ENCODE assay signal across 1 cellular context in the genomic region with DNA sequence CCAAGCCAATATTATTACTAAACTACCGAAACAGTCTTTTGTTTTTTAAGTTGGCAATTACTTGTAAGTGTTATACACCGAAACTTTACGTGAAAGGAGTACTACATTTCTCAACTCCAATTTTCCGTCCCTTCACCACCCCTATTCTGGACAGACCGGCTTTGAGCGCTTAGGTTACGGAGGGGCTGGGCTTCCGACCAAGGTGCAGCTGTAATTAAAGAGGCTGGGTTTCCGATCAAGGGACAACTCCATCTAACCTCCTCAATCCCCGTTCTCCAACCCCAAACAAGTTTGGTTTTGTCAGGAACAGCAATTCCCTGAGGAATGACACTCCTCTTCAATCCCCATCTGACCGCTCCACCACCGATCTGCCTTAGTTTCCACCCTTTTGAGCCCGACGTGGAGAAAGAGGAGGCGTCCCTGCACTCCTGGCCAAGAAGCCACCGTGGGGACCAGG.
TF ChIP-seq lines count a peak whose summit lies in the region.

No MANE protein-coding gene starts in this region.

TF ChIP-seq in HepG2, 621 proteins besides CTCF, POLR2A, EP300 and RAD21 (continues in another document):
- TF ChIP-seq ZBTB46 (CRISPR knock-in tag; IDR thresholded peaks at IDR 0.05; ENCODE audit: borderline replicate concordance) (0 out of 2 replicates have a peak, but pooled peaks have one; percentile 29), ATF2 (CRISPR knock-in tag; IDR thresholded peaks at IDR 0.05) (no peak), SP2 (CRISPR knock-in tag; IDR thresholded peaks at IDR 0.05) (no peak), ZNF251 (CRISPR knock-in tag; IDR thresholded peaks at IDR 0.05) (0 out of 2 replicates have a peak, but pooled peaks have one; percentile 42), KMT2B (CRISPR knock-in tag; IDR thresholded peaks at IDR 0.05) (no peak), NR2C2 (CRISPR knock-in tag; IDR thresholded peaks at IDR 0.05; ENCODE audit: borderline replicate concordance) (no peak), HES4 (CRISPR knock-in tag; IDR thresholded peaks at IDR 0.05; ENCODE audit: borderline replicate concordance) (no peak), ZNF432 (CRISPR knock-in tag; IDR thresholded peaks at IDR 0.05; ENCODE audit: borderline replicate concordance) (no peak), POLR2G (IDR thresholded peaks at IDR 0.05; ENCODE audit: low read depth, low read length) (no peak), ZNF224 (CRISPR knock-in tag; IDR thresholded peaks at IDR 0.05) (no peak), SP5 (CRISPR knock-in tag; IDR thresholded peaks at IDR 0.05; ENCODE audit: borderline replicate concordance, low read depth) (no peak), RXRB (CRISPR knock-in tag; IDR thresholded peaks at IDR 0.05; ENCODE audit: borderline replicate concordance) (no peak), ZFP36L2 (CRISPR knock-in tag; IDR thresholded peaks at IDR 0.05) (no peak), THYN1 (CRISPR knock-in tag; IDR thresholded peaks at IDR 0.05; ENCODE audit: borderline replicate concordance, low read depth) (no peak), ELF1 (CRISPR knock-in tag; IDR thresholded peaks at IDR 0.05) (no peak), POLR2AphosphoS2 (IDR thresholded peaks at IDR 0.05; ENCODE audit: low read depth, low read length) (no peak), YY1 (IDR thresholded peaks at IDR 0.05; ENCODE audit: insufficient read depth, insufficient replicate concordance, low read depth, low read length) (no peak), TBX3 (IDR thresholded peaks at IDR 0.05; ENCODE audit: borderline replicate concordance) (no peak), ZNF441 (CRISPR knock-in tag; IDR thresholded peaks at IDR 0.05; ENCODE audit: borderline replicate concordance) (no peak), ZNF407 (CRISPR knock-in tag; IDR thresholded peaks at IDR 0.05; ENCODE audit: not compliant biosample characterization) (no peak), MEF2D (CRISPR knock-in tag; IDR thresholded peaks at IDR 0.05) (0 out of 2 replicates have a peak, but pooled peaks have one; percentile 33), ZNF430 (CRISPR knock-in tag; IDR thresholded peaks at IDR 0.05) (no peak), SYNCRIP (IDR thresholded peaks at IDR 0.05; ENCODE audit: insufficient read depth, low read depth, low read length) (no peak), ZMYM2 (CRISPR knock-in tag; IDR thresholded peaks at IDR 0.05) (no peak), LCORL (IDR thresholded peaks at IDR 0.05) (no peak), LCORL (CRISPR knock-in tag; IDR thresholded peaks at IDR 0.05) (peak; percentile 1; the same call in 1 of the 2 replicates), ZNF382 (CRISPR knock-in tag; IDR thresholded peaks at IDR 0.05; ENCODE audit: borderline replicate concordance) (no peak), SIX1 (CRISPR knock-in tag; IDR thresholded peaks at IDR 0.05; ENCODE audit: borderline replicate concordance) (0 out of 2 replicates have a peak, but pooled peaks have one; percentile 18), RFXAP (CRISPR knock-in tag; IDR thresholded peaks at IDR 0.05; ENCODE audit: borderline replicate concordance) (no peak), PAWR (CRISPR knock-in tag; IDR thresholded peaks at IDR 0.05; ENCODE audit: borderline replicate concordance) (no peak), KDM5A (IDR thresholded peaks at IDR 0.05; ENCODE audit: borderline replicate concordance, low read length) (no peak), ZNF703 (CRISPR knock-in tag; IDR thresholded peaks at IDR 0.05; ENCODE audit: borderline replicate concordance) (no peak), ZNF777 (CRISPR knock-in tag; IDR thresholded peaks at IDR 0.05) (no peak), ZNF747 (CRISPR knock-in tag; IDR thresholded peaks at IDR 0.05; ENCODE audit: borderline replicate concordance) (no peak), ZFP36L1 (CRISPR knock-in tag; IDR thresholded peaks at IDR 0.05) (no peak), ZBTB42 (CRISPR knock-in tag; IDR thresholded peaks at IDR 0.05) (no peak), IRX3 (CRISPR knock-in tag; IDR thresholded peaks at IDR 0.05; ENCODE audit: borderline replicate concordance, low read depth) (no peak), ZNF724P (CRISPR knock-in tag; IDR thresholded peaks at IDR 0.05; ENCODE audit: borderline replicate concordance) (no peak), MEIS2 (CRISPR knock-in tag; IDR thresholded peaks at IDR 0.05) (no peak), GABPB1 (CRISPR knock-in tag; IDR thresholded peaks at IDR 0.05) (no peak)
- TF ChIP-seq, protein P1, sequence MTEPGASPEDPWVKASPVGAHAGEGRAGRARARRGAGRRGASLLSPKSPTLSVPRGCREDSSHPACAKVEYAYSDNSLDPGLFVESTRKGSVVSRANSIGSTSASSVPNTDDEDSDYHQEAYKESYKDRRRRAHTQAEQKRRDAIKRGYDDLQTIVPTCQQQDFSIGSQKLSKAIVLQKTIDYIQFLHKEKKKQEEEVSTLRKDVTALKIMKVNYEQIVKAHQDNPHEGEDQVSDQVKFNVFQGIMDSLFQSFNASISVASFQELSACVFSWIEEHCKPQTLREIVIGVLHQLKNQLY (CRISPR knock-in tag; IDR thresholded peaks at IDR 0.05): no peak
- TF ChIP-seq, protein P2, sequence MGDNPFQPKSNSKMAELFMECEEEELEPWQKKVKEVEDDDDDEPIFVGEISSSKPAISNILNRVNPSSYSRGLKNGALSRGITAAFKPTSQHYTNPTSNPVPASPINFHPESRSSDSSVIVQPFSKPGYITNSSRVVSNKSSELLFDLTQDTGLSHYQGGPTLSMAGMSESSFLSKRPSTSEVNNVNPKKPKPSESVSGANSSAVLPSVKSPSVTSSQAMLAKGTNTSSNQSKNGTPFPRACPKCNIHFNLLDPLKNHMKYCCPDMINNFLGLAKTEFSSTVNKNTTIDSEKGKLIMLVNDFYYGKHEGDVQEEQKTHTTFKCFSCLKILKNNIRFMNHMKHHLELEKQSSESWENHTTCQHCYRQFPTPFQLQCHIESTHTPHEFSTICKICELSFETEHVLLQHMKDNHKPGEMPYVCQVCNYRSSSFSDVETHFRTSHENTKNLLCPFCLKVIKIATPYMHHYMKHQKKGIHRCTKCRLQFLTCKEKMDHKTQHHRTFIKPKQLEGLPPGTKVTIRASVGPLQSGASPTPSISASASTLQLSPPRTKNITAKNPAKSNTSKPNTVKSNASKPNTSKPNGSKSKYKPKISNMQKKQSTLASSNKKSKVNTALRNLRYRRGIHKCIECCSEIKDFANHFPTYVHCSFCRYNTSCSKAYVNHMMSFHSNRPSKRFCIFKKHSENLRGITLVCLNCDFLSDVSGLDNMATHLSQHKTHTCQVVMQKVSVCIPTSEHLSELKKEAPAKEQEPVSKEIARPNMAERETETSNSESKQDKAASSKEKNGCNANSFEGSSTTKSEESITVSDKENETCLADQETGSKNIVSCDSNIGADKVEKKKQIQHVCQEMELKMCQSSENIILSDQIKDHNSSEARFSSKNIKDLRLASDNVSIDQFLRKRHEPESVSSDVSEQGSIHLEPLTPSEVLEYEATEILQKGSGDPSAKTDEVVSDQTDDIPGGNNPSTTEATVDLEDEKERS (CRISPR knock-in tag; IDR thresholded peaks at IDR 0.05): 0 out of 2 replicates have a peak, but pooled peaks have one; percentile 14
- TF ChIP-seq, protein P3, sequence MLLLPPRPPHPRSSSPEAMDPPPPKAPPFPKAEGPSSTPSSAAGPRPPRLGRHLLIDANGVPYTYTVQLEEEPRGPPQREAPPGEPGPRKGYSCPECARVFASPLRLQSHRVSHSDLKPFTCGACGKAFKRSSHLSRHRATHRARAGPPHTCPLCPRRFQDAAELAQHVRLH (CRISPR knock-in tag; IDR thresholded peaks at IDR 0.05; ENCODE audit: borderline replicate concordance, low read depth): no peak
- TF ChIP-seq, protein P4, sequence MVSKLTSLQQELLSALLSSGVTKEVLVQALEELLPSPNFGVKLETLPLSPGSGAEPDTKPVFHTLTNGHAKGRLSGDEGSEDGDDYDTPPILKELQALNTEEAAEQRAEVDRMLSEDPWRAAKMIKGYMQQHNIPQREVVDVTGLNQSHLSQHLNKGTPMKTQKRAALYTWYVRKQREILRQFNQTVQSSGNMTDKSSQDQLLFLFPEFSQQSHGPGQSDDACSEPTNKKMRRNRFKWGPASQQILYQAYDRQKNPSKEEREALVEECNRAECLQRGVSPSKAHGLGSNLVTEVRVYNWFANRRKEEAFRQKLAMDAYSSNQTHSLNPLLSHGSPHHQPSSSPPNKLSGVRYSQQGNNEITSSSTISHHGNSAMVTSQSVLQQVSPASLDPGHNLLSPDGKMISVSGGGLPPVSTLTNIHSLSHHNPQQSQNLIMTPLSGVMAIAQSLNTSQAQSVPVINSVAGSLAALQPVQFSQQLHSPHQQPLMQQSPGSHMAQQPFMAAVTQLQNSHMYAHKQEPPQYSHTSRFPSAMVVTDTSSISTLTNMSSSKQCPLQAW (CRISPR knock-in tag; IDR thresholded peaks at IDR 0.05): 0 out of 2 replicates have a peak, but pooled peaks have one; percentile 3
- TF ChIP-seq, protein P5, sequence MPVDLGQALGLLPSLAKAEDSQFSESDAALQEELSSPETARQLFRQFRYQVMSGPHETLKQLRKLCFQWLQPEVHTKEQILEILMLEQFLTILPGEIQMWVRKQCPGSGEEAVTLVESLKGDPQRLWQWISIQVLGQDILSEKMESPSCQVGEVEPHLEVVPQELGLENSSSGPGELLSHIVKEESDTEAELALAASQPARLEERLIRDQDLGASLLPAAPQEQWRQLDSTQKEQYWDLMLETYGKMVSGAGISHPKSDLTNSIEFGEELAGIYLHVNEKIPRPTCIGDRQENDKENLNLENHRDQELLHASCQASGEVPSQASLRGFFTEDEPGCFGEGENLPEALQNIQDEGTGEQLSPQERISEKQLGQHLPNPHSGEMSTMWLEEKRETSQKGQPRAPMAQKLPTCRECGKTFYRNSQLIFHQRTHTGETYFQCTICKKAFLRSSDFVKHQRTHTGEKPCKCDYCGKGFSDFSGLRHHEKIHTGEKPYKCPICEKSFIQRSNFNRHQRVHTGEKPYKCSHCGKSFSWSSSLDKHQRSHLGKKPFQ (CRISPR knock-in tag; IDR thresholded peaks at IDR 0.05; ENCODE audit: insufficient replicate concordance): no peak
